24 cellular contexts compared by ENCODE assay signal in the genomic region with DNA sequence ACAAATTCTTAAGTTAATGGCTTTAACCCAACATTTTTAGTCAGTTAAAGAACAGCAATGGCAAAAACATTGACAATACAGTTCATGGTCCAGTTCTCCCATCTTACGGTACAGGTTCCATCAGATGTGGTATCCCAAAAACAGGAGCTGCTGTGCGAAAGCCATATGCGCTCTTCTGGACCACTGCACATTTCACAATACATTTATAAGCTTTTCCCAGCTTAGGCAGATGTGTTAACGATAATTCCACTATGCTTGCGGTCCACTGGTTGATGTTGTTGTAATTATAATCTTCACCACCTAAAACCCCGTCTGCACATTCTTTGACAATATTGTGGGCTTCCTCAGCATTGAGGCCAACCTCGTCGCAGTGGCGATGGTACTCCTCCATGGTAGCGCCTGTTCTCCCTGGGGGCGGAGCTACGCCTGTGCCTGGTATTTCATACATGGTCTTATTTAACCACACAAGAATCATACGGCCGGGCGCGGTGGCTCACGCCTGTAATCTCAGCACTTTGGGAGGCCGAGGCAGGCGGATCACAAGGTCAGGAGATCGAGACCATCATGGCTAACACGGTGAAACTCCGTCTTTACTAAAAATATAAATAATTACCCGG.
"Had no signal": no experiment of that assay in that cellular context is flagged by ENCODE, and none has a peak within 500 bp of the region (broad histone marks: within the 10 kb centered on the region; RNA-seq: fewer than 3 reads in every experiment).

No MANE protein-coding gene starts in this region.

- FAIRE-seq: bronchial epithelial cell had no signal

- H3K4me1 ChIP-seq: ascending aorta, body of pancreas, SJCRH30 had no signal

- DNase-seq: activated CD4-positive, alpha-beta memory T cell treated with anti-CD3 and anti-CD28 coated beads for 36 hours; activated CD4-positive, alpha-beta T cell treated with anti-CD3 and anti-CD28 coated beads, Interleukin-2, amount 10 ng/mL, durations not matched to agents 7 days and 5 days; activated CD4-positive, CD25-positive, alpha-beta regulatory T cell; activated CD8-positive, alpha-beta memory T cell treated with anti-CD3 and anti-CD28 coated beads for 24 hours; activated effector memory CD4-positive, alpha-beta T cell treated with anti-CD3 and anti-CD28 coated beads, Interleukin-2, amount 50 U/mL, for 16 hours; activated naive CD4-positive, alpha-beta T cell treated with Interleukin-2 at 50 U/mL for 16 hours; activated naive CD8-positive, alpha-beta T cell treated with anti-CD3 and anti-CD28 coated beads, Interleukin-2, amount 50 U/mL, for 24 hours; activated T-cell treated with anti-CD3 and anti-CD28 coated beads, Interleukin-2, amount 50 U/mL, for 4 hours; amniotic stem cell; body of pancreas; central memory CD4-positive, alpha-beta T cell; NCI-H1048; NCI-H1417; NCI-H2029 treated with DMSO at 0.1 percent for 48 hours; NCI-H446; NCI-H524; NCI-H748 treated with DMSO at 0.1 percent for 48 hours; SJCRH30; SK-N-SH; T-helper 1 cell had no signal

- H3K27me3 ChIP-seq: ascending aorta, body of pancreas, SJCRH30 had no signal

- H3K36me3 ChIP-seq: ascending aorta, SJCRH30 had no signal

- H3K4me2 ChIP-seq: SK-N-SH had no signal

- H3K27ac ChIP-seq: ascending aorta, body of pancreas, SJCRH30, VCaP had no signal

- H3K9ac ChIP-seq: SK-N-SH had no signal

- H3K9me3 ChIP-seq: ascending aorta, body of pancreas, SJCRH30, SK-N-SH had no signal

- H3K4me3 ChIP-seq: ascending aorta, body of pancreas, SJCRH30 had no signal

- ATAC-seq: activated naive CD4-positive, alpha-beta T cell treated with anti-CD3 and anti-CD28 coated beads, Interleukin-2, amount 50 U/mL, for 72 hours; activated naive CD8-positive, alpha-beta T cell treated with anti-CD3 and anti-CD28 coated beads, Interleukin-2, amount 50 U/mL, for 24 hours; activated T-cell treated with anti-CD3 and anti-CD28 coated beads, Interleukin-2, amount 50 U/mL, for 4 hours; body of pancreas had no signal
